ENCODE assay signal across 30 cellular contexts in genomic region chr22:27283240-27283639, GRCh38.
"Had no signal": no experiment of that assay in that cellular context is flagged by ENCODE, and none has a peak within 500 bp of the region (broad histone marks: within the 10 kb centered on the region; RNA-seq: fewer than 3 reads in every experiment).

No MANE protein-coding gene starts in this region.

- H3K9ac ChIP-seq: neural progenitor cell, parathyroid adenoma had no signal

- H3K4me3 ChIP-seq: neural progenitor cell, ovary, psoas muscle, skin epidermis, smooth muscle cell, spleen, suprapubic skin, testis, tibial nerve, upper lobe of right lung, uterus had no signal

- H3K27me3 ChIP-seq: neural progenitor cell, ovary, testis, tibial nerve, upper lobe of right lung, uterus had no signal

- DNase-seq: naive B cell; naive thymus-derived CD8-positive, alpha-beta T cell; nephron progenitor cell; occipital lobe; ovary; posterior cingulate gyrus; psoas muscle; right cardiac atrium; spleen; stimulated activated CD4-positive, alpha-beta T cell treated with anti-CD3 and anti-CD28 coated beads, Interleukin-12 subunit alpha, Interleukin-12 subunit beta, amount 100 ng/mL, for 4 hours; stimulated activated CD4-positive, alpha-beta T cell treated with anti-CD3 and anti-CD28 coated beads, Interleukin-1b, Interleukin-23, amount 100 ng/mL, for 48 hours; stimulated activated CD4-positive, alpha-beta T cell treated with anti-CD3 and anti-CD28 coated beads, Interleukin-4, amount 100 ng/mL, for 1 hour; stimulated activated CD4-positive, alpha-beta T cell treated with anti-CD3 and anti-CD28 coated beads, Interleukin-4, amount 100 ng/mL, for 4 hours; stimulated activated CD8-positive, alpha-beta memory T cell treated with anti-CD3 and anti-CD28 coated beads, Interleukin-4, amount 100 ng/mL, for 48 hours; stimulated activated naive CD4-positive, alpha-beta T cell; stimulated activated naive CD8-positive, alpha-beta T cell treated with anti-CD3 and anti-CD28 coated beads, Interleukin-15, amount 100 ng/mL, for 72 hours; stimulated activated naive CD8-positive, alpha-beta T cell treated with anti-CD3 and anti-CD28 coated beads, Interleukin-15, Interleukin-2, amounts not matched to agents 100 U/mL and 50 U/mL, for 24 hours; substantia nigra; upper lobe of right lung; uterus had no signal

- H3K79me2 ChIP-seq: parathyroid adenoma had no signal

- H3K36me3 ChIP-seq: neural progenitor cell, ovary, spleen, suprapubic skin, tibial nerve, upper lobe of right lung, uterus had no signal

- H2AFZ ChIP-seq: neural progenitor cell, parathyroid adenoma had no signal

- H3K9me3 ChIP-seq: ovary, psoas muscle, suprapubic skin, testis, tibial nerve, upper lobe of right lung, uterus had no signal

- H3K4me1 ChIP-seq: neural progenitor cell, parathyroid adenoma, psoas muscle, spleen, testis, tibial nerve, upper lobe of right lung, uterus had no signal

- ATAC-seq: naive thymus-derived CD8-positive, alpha-beta T cell; natural killer cell treated with Interleukin-12 subunit alpha and Interleukin-12 subunit beta and Interleukin-15 and Interleukin-18, amount 100 ng/mL, for 72 hours; psoas muscle; right cardiac atrium; sciatic nerve; stimulated activated memory B cell treated with anti-CD40 and anti-IgM and Interleukin-4, amounts not matched to agents 10 μg/mL and 1 μg/mL and 100 μg/mL, for 72 hours; stimulated activated naive CD8-positive, alpha-beta T cell treated with anti-CD3 and anti-CD28 coated beads, Interleukin-15, amount 100 ng/mL, for 72 hours; stimulated activated naive CD8-positive, alpha-beta T cell treated with anti-CD3 and anti-CD28 coated beads, Interleukin-15, Interleukin-2, amounts not matched to agents 100 U/mL and 50 U/mL, for 24 hours; upper lobe of right lung had no signal

- H3K4me2 ChIP-seq: neural progenitor cell, smooth muscle cell had no signal

- H3K27ac ChIP-seq: neural progenitor cell, ovary, parathyroid adenoma, psoas muscle, skin epidermis, spleen, suprapubic skin, testis, tibial nerve, upper lobe of right lung, uterus had no signal
